In genomic region chr1:15755021-15755642, GRCh38 we compare ENCODE assay signal across 17 cellular contexts. TPM values are rescaled to one million over a fixed set of nuclear protein-coding genes. Genes with fewer than 3 reads are reported as not detected.
DNase-seq lines count a peak whose midpoint lies in the region; ATAC-seq and TF ChIP-seq lines count a peak whose summit lies in the region.
"Had no signal": no experiment of that assay in that cellular context is flagged by ENCODE, and none has a peak within 500 bp of the region (broad histone marks: within the 10 kb centered on the region; RNA-seq: fewer than 3 reads in every experiment).

No MANE protein-coding gene starts in this region.

- no peaks in the 10 kb centered on the region for H3K9me2 ChIP-seq in GM23338 (ENCODE audit: insufficient read depth)

- H3K27ac ChIP-seq in GM23338 (ENCODE audit: low read depth) (no peak overlapping the region), ascending aorta (peak overlapping the region; percentile 93 to 96), osteoblast (ENCODE audit: low read depth, low read length) (no peak overlapping the region)
- H3K27ac ChIP-seq: PC-9 had no signal

- H3K9me3 Mint-ChIP-seq in GM23338 = no peaks in the 10 kb centered on the region

- ATAC-seq in GM23338 = no peak

- H3K27me3 ChIP-seq in GM23338 (ENCODE audit: insufficient read depth) (no peaks in the 10 kb centered on the region), ascending aorta (no peaks in the 10 kb centered on the region), osteoblast (ENCODE audit: insufficient read depth, low read length) (no peaks in the 10 kb centered on the region)

- in situ Hi-C loops in GM13977 (cut with MboI; ENCODE audit: low pct_unique_long_range_greater_than_20kb, low sequenced_read_pairs, unreplicated experiment) = no loop called here

- H3K4me3 ChIP-seq in GM23338 (no peak overlapping the region), ascending aorta (peak overlapping the region in 1 of 2 donors; percentile 5), osteoblast (ENCODE audit: insufficient read depth, low read length) (no peak overlapping the region)
- H3K4me3 ChIP-seq: PC-9 had no signal

- DNase-seq in GM23338 (ENCODE audit: low spot score) = no peak
- no peak for DNase-seq in ascending aorta (ENCODE audit: low spot score in 2 of 2)
- peak; percentile 74 for DNase-seq in osteoblast (ENCODE audit: insufficient read length, low spot score, missing footprints)
- no peak for DNase-seq in activated T-cell treated with anti-CD3 and anti-CD28 coated beads, Interleukin-2, amount 50 U/mL, for 1 hour
- DNase-seq in retina = no peak
- no peak for DNase-seq in GM13977 (ENCODE audit: low spot score)
- DNase-seq: C1 segment of cervical spinal cord, DMS153, IMR-90, Kasumi-1, NCI-H1105, NCI-H1694, NCI-H510A treated with DMSO at 0.1 percent for 48 hours, NCI-H82, PC-9 had no signal

- H4K20me1 ChIP-seq in GM23338 (replicated peaks; ENCODE audit: insufficient read depth) = no peaks in the 10 kb centered on the region
- H4K20me1 ChIP-seq in osteoblast (ENCODE audit: insufficient read depth, low read length) = no peaks in the 10 kb centered on the region

- H3K4me1 ChIP-seq in GM23338 (ENCODE audit: insufficient read depth) (peaks cover 30% of the 10 kb centered on the region), ascending aorta (peaks cover 26 to 42% of the 10 kb centered on the region in 2 donors), osteoblast (ENCODE audit: insufficient read depth, low read length) (peaks cover 15% of the 10 kb centered on the region)

- no peak overlapping the region for H3K27ac Mint-ChIP-seq in GM23338

- no peak overlapping the region; the same call in 2 of the 3 replicates for H3K4me3 Mint-ChIP-seq in GM23338

- H3K36me3 Mint-ChIP-seq in GM23338 (ENCODE audit: low read depth) = peaks cover 3% of the 10 kb centered on the region; the same call in 2 of the 3 replicates

- peaks cover 31% of the 10 kb centered on the region for H3K4me1 Mint-ChIP-seq in GM23338

- H2AFZ ChIP-seq in GM23338 = no peak overlapping the region
- no peak overlapping the region for H2AFZ ChIP-seq in osteoblast (ENCODE audit: low read length)
- H2AFZ ChIP-seq: PC-9 had no signal

- H3K9me3 ChIP-seq in ascending aorta (no peaks in the 10 kb centered on the region), osteoblast (ENCODE audit: low read depth, low read length) (no peaks in the 10 kb centered on the region)

- H3K36me3 ChIP-seq in GM23338 (ENCODE audit: insufficient read depth) = no peaks in the 10 kb centered on the region
- H3K36me3 ChIP-seq in ascending aorta = peaks cover 0 to 8% of the 10 kb centered on the region in 2 donors
- no peaks in the 10 kb centered on the region for H3K36me3 ChIP-seq in osteoblast (ENCODE audit: insufficient read depth, low read length)

- H3K27me3 Mint-ChIP-seq in GM23338 (ENCODE audit: insufficient read depth, low read depth, poor library complexity) = peaks cover 28% of the 10 kb centered on the region

- TF ChIP-seq CTCF in GM23338 (conservative IDR thresholded peaks at IDR 0.05; ENCODE audit: low read depth in 2 of 2) (no peak), ascending aorta (IDR thresholded peaks at IDR 0.05) (no peak), osteoblast (IDR thresholded peaks at IDR 0.05; ENCODE audit: extremely low read depth, low read depth, low read length) (no peak), GM13977 (IDR thresholded peaks at IDR 0.05; ENCODE audit: extremely low read depth, insufficient read depth, missing control alignments) (no peak)

- peaks cover 30% of the 10 kb centered on the region for H3F3A ChIP-seq in GM23338 (replicated peaks; ENCODE audit: low read depth)

- H3K79me2 ChIP-seq in GM23338 (replicated peaks; ENCODE audit: insufficient read depth) = peaks cover 12% of the 10 kb centered on the region
- peaks cover 11% of the 10 kb centered on the region for H3K79me2 ChIP-seq in osteoblast (ENCODE audit: insufficient read depth, low read length)

- H3K4me2 ChIP-seq in GM23338 = peak overlapping the region; percentile 57; the same call in 1 of the 2 replicates
- H3K4me2 ChIP-seq in osteoblast (ENCODE audit: insufficient read depth, low read length) = no peak overlapping the region
- H3K4me2 ChIP-seq: PC-9 had no signal

- intact Hi-C loops in ascending aorta (cut with DNase I) = no loop called here

TF ChIP-seq in GM23338, 12 proteins besides CTCF, POLR2A, EP300 and RAD21:
- TF ChIP-seq ETS1 (IDR thresholded peaks at IDR 0.05) = no peak
- no peak for TF ChIP-seq NANOG (IDR thresholded peaks at IDR 0.05; ENCODE audit: borderline replicate concordance)

RNA-seq across cellular contexts. Expression of gene FBLIM1, which starts 3.5 kb away (rescaled TPM):
- 69.1 and 81.7 TPM in 2 replicates for total RNA-seq in GM23338 (2014; rRNA removed; shearing (Covaris generic))
- 40.2 and 41.7 TPM in 2 replicates for polyA plus RNA-seq in GM23338 (2016; fragmentation: Nextera tagmentation; extraction: Ambion mirVana)
- total RNA-seq in ascending aorta (641 TPM), osteoblast (108 and 121 TPM in 2 replicates)

RNA-seq across cellular contexts. Expression of gene TMEM82, which starts 12.8 kb away (rescaled TPM):
- not detected in 2 replicates for total RNA-seq in GM23338 (2014; rRNA removed; shearing (Covaris generic))
- 0.42 TPM in 1 of 2 replicates, not detected in the other for polyA plus RNA-seq in GM23338 (2016; fragmentation: Nextera tagmentation; extraction: Ambion mirVana)
- total RNA-seq in ascending aorta (not detected), osteoblast (not detected in 2 replicates)
- total RNA-seq: A673, HT-29, IMR-90, PC-9 had no signal
- polyA plus RNA-seq: IMR-90 had no signal

RNA-seq across cellular contexts. Expression of gene SLC25A34, which starts 19.1 kb away (rescaled TPM):
- total RNA-seq in GM23338 (2014; rRNA removed; shearing (Covaris generic)) = 0.27 and 3.5 TPM in 2 replicates
- polyA plus RNA-seq in GM23338 (2016; fragmentation: Nextera tagmentation; extraction: Ambion mirVana) = 0.11 and 0.16 TPM in 2 replicates
- 5.7 TPM for total RNA-seq in ascending aorta
- total RNA-seq in osteoblast = 1.4 and 1.5 TPM in 2 replicates
- total RNA-seq: HT-29 had no signal

RNA-seq across cellular contexts. Expression of gene UQCRHL, which starts 52.3 kb away (rescaled TPM):
- 2.3 and 3.9 TPM in 2 replicates for total RNA-seq in GM23338 (2014; rRNA removed; shearing (Covaris generic))
- polyA plus RNA-seq in GM23338 (2016; fragmentation: Nextera tagmentation; extraction: Ambion mirVana) = 3.0 and 3.6 TPM in 2 replicates
- not detected for total RNA-seq in ascending aorta
- total RNA-seq in osteoblast = 1.1 and 1.5 TPM in 2 replicates

Comparison
In these comparisons a context has a peak if more than half of its experiments do, and no peak if none do; other contexts are left out.
1. H3K27ac ChIP-seq: peak in ascending aorta (2 of 2); none in GM23338 (single experiment) and osteoblast (single experiment).